Comparison of ENCODE assay signal across 12 cellular contexts in the genomic region with DNA sequence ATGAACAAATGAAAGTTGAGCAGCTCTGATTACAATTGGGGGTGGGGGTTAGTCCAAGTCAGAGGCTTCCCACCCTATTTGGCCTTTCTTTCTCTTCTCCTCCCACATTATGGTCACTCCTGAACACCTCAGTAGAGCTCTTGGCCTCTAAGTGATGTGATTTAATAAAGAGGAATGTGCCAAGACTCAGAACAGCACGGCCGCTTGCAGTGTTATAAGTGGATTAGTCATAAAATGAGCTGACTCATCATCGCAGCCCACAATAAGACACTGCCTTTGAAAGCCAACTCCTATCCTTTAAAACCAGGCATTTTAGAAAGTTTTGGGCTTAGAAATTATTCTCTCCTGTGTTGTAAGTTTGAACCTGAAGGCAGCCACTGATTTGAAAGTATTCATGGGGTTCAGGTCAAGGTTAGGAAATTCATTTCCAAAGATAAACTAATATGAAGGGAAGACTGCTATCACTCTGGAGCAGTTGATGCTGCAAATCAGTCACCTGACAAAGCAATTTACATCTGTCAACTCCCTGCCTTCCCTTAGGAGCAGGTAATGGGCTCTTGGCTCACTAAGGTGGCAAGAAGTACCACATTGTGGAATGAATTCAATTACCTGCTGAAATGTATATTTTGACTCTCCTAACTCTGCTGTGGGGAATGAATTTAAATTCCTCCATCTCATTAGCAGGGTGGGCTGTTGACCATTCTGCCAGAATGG.
DNase-seq lines count a peak whose midpoint lies in the region; ATAC-seq and TF ChIP-seq lines count a peak whose summit lies in the region.
"Had no signal": no experiment of that assay in that cellular context is flagged by ENCODE, and none has a peak within 500 bp of the region (broad histone marks: within the 10 kb centered on the region; RNA-seq: fewer than 3 reads in every experiment).

No MANE protein-coding gene starts in this region.

- H3K27ac Mint-ChIP-seq in CD8-positive, alpha-beta memory T cell: no peak overlapping the region
- H3K27ac Mint-ChIP-seq: activated CD8-positive, alpha-beta T cell treated with anti-CD3 and anti-CD28 coated beads, Interleukin-2, amount 10 ng/mL, durations not matched to agents 7 days and 5 days; naive B cell had no signal

- no peak overlapping the region for H2AFZ ChIP-seq in fibroblast of lung (ENCODE audit: low read length)
- H2AFZ ChIP-seq in osteoblast (ENCODE audit: low read length): no peak overlapping the region

- H3K4me1 ChIP-seq in fibroblast of lung (ENCODE audit: control insufficient read depth, extremely low read depth, insufficient read depth, low read length) (no peaks in the 10 kb centered on the region), osteoblast (ENCODE audit: insufficient read depth, low read length) (peaks cover 5% of the 10 kb centered on the region)
- H3K4me1 ChIP-seq in CD8-positive, alpha-beta memory T cell (ENCODE audit: insufficient read depth, low read length): no peaks in the 10 kb centered on the region

- no peak overlapping the region for H3K4me3 Mint-ChIP-seq in CD8-positive, alpha-beta memory T cell
- H3K4me3 Mint-ChIP-seq: activated CD8-positive, alpha-beta T cell treated with anti-CD3 and anti-CD28 coated beads, Interleukin-2, amount 10 ng/mL, durations not matched to agents 7 days and 5 days; naive B cell had no signal

- H3K9me3 ChIP-seq in fibroblast of lung (ENCODE audit: control insufficient read depth, insufficient read depth, low read depth, low read length): no peaks in the 10 kb centered on the region
- no peaks in the 10 kb centered on the region for H3K9me3 ChIP-seq in osteoblast (ENCODE audit: low read depth, low read length)
- no peaks in the 10 kb centered on the region for H3K9me3 ChIP-seq in CD8-positive, alpha-beta memory T cell (ENCODE audit: low read length)

- H3K4me3 ChIP-seq in fibroblast of lung (replicated peaks in 1 of 4; ENCODE audit: control extremely low read depth in 1 of 4, insufficient read depth in 1 of 4, low read depth in 3 of 4, low read length in 4 of 4) (no peak overlapping the region), osteoblast (ENCODE audit: insufficient read depth, low read length) (no peak overlapping the region)
- no peak overlapping the region for H3K4me3 ChIP-seq in CD8-positive, alpha-beta memory T cell (ENCODE audit: low read length)

- H4K20me1 ChIP-seq in fibroblast of lung (ENCODE audit: control insufficient read depth, extremely low read depth, insufficient read depth, low read length) (no peaks in the 10 kb centered on the region), osteoblast (ENCODE audit: insufficient read depth, low read length) (no peaks in the 10 kb centered on the region)

- H3K36me3 ChIP-seq in fibroblast of lung (ENCODE audit: control insufficient read depth, insufficient read depth, low read length): no peaks in the 10 kb centered on the region
- H3K36me3 ChIP-seq in osteoblast (ENCODE audit: insufficient read depth, low read length): no peaks in the 10 kb centered on the region
- H3K36me3 ChIP-seq in CD8-positive, alpha-beta memory T cell (ENCODE audit: insufficient read depth, low read length): no peaks in the 10 kb centered on the region

- no peaks in the 10 kb centered on the region for H3K4me1 Mint-ChIP-seq in CD8-positive, alpha-beta memory T cell
- H3K4me1 Mint-ChIP-seq: naive B cell had no signal

- CTCF ChIA-PET in CD8-positive, alpha-beta memory T cell (lab: Charles Lee): no interaction called here

- H3K27me3 ChIP-seq in fibroblast of lung (ENCODE audit: control insufficient read depth, insufficient read depth, low read length) (no peaks in the 10 kb centered on the region), osteoblast (ENCODE audit: insufficient read depth, low read length) (no peaks in the 10 kb centered on the region)
- no peaks in the 10 kb centered on the region for H3K27me3 ChIP-seq in CD8-positive, alpha-beta memory T cell (ENCODE audit: insufficient read depth, low read length, poor library complexity, severe bottlenecking)

- H3K9me3 Mint-ChIP-seq in CD8-positive, alpha-beta memory T cell: peaks cover 0 to 17% (median 2%) of the 10 kb centered on the region in 5 donors

- no peak for ATAC-seq in GM19397 (IDR thresholded peaks at IDR 0.05; ENCODE audit: unreplicated experiment)
- ATAC-seq: activated CD8-positive, alpha-beta T cell treated with anti-CD3 and anti-CD28 coated beads, Interleukin-2, amount 10 ng/mL, durations not matched to agents 7 days and 5 days; HCT116 had no signal

- H3K79me2 ChIP-seq in fibroblast of lung (ENCODE audit: control insufficient read depth, insufficient read depth, low read length) (no peaks in the 10 kb centered on the region), osteoblast (ENCODE audit: insufficient read depth, low read length) (no peaks in the 10 kb centered on the region)

- H3K27me3 Mint-ChIP-seq in CD8-positive, alpha-beta memory T cell: peaks cover 0 to 1% of the 10 kb centered on the region in 2 donors
- H3K27me3 Mint-ChIP-seq: naive B cell had no signal

- no peak for TF ChIP-seq CTCF in fibroblast of lung (conservative IDR thresholded peaks at IDR 0.05 in 1 of 2, IDR thresholded peaks at IDR 0.05 in 1 of 2; ENCODE audit: low read depth in 1 of 2, low read length in 2 of 2)
- TF ChIP-seq CTCF in osteoblast (IDR thresholded peaks at IDR 0.05; ENCODE audit: extremely low read depth, low read depth, low read length): no peak

- DNase-seq in GM03348 (ENCODE audit: low spot score): peak; percentile 56
- peak; percentile 18 for DNase-seq in NCI-H82 treated with DMSO at 0.1 percent for 48 hours (lab: John Stamatoyannopoulos, UW; ENCODE audit: unreplicated experiment)
- peak; percentile 86 to 99 for DNase-seq in fibroblast of lung (ENCODE audit: low read depth in 2 of 2)
- DNase-seq in osteoblast (ENCODE audit: insufficient read length, low spot score, missing footprints): peak; percentile 74
- no peak for DNase-seq in amniotic stem cell (lab: John Stamatoyannopoulos, UW)
- DNase-seq in activated naive CD4-positive, alpha-beta T cell treated with anti-CD3 and anti-CD28 coated beads, Interleukin-2, amount 50 U/mL, for 16 hours: no peak
- no peak for DNase-seq in CD8-positive, alpha-beta memory T cell
- DNase-seq: activated CD8-positive, alpha-beta T cell treated with anti-CD3 and anti-CD28 coated beads, Interleukin-2, amount 10 ng/mL, durations not matched to agents 7 days and 5 days; dermis blood vessel endothelial cell; naive B cell had no signal

- H3K36me3 Mint-ChIP-seq in CD8-positive, alpha-beta memory T cell: no peaks in the 10 kb centered on the region
- H3K36me3 Mint-ChIP-seq: naive B cell had no signal

- POLR2A ChIA-PET in CD8-positive, alpha-beta memory T cell (lab: Charles Lee): no interaction called here

- H3K27ac ChIP-seq in fibroblast of lung (ENCODE audit: insufficient read depth, low read length): no peak overlapping the region
- H3K27ac ChIP-seq in osteoblast (ENCODE audit: low read depth, low read length): no peak overlapping the region
- H3K27ac ChIP-seq in CD8-positive, alpha-beta memory T cell (ENCODE audit: low read depth, low read length): no peak overlapping the region

- H3K9ac ChIP-seq in fibroblast of lung (ENCODE audit: insufficient read depth, low read length): no peak overlapping the region

- H3K4me2 ChIP-seq in fibroblast of lung (ENCODE audit: extremely low read depth, insufficient read depth, low read length): no peak overlapping the region
- H3K4me2 ChIP-seq in osteoblast (ENCODE audit: insufficient read depth, low read length): no peak overlapping the region

Comparison
In these comparisons a context has a peak if more than half of its experiments do, and no peak if none do; other contexts are left out.
1. DNase-seq: peak in GM03348 (single experiment), NCI-H82 treated with DMSO at 0.1 percent for 48 hours (single experiment), fibroblast of lung (2 of 2) and osteoblast (single experiment); none in amniotic stem cell (single experiment), activated naive CD4-positive, alpha-beta T cell treated with anti-CD3 and anti-CD28 coated beads, Interleukin-2, amount 50 U/mL, for 16 hours (single experiment) and CD8-positive, alpha-beta memory T cell (0 of 5).